Comparison of ENCODE assay signal across 7 cellular contexts in the genomic region with DNA sequence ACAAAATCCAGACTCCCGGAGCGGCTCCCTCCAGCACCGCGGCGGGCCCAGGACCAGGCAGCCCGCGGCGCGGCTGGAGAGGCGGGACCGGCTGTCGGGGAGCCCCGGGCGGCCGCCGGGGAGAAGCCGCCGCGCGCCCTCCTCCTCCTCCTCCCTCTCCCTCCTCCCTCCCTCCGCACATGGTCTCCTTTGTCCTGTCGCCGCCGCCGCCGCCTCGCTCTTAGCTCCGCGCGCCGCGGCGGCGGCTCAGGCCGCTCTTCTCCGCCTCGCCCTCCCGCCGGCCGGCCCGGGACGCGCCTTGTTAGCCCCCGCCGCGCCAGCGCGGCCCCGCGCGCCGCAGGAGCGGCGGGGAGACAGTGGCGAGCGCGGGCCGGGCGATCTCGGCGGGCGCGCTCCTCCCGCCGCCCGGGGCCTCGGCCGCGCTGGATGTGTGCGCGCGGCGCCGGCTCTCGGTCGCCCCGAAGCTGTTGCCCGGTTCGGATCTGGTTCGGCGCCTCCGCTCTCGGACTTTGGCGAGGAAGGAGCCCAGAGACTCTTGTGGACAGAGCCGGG.
A peak's percentile ranks its signal among the peaks of the same experiment; 100 is the strongest.
DNase-seq lines count a peak whose midpoint lies in the region; ATAC-seq and TF ChIP-seq lines count a peak whose summit lies in the region.

No MANE protein-coding gene starts in this region.

- DNase-seq in LNCaP clone FGC (ENCODE audit: low read depth) (no peak), right atrium auricular region (ENCODE audit: low spot score) (no peak), posterior cingulate gyrus (peak in 8 of 10 donors; percentile 13 to 90 (median 50)), ACHN (no peak)

- H3K27ac ChIP-seq in right atrium auricular region, result peak overlapping the region; percentile 57 to 74

- H3K27me3 ChIP-seq in right atrium auricular region, result no peaks in the 10 kb centered on the region

- TF ChIP-seq CTCF in GM12875 (IDR thresholded peaks at IDR 0.05; ENCODE audit: borderline replicate concordance, insufficient read depth, low read depth, low read length) (no peak), LNCaP clone FGC (IDR thresholded peaks at IDR 0.05; ENCODE audit: control insufficient read depth, extremely low read depth, insufficient read depth) (no peak), right atrium auricular region (IDR thresholded peaks at IDR 0.05) (no peak)

- H3K9me3 ChIP-seq in right atrium auricular region, result no peaks in the 10 kb centered on the region

- peaks cover 0 to 16% of the 10 kb centered on the region in 2 donors for H3K4me1 ChIP-seq in right atrium auricular region

- H3K36me3 Mint-ChIP-seq in activated naive CD8-positive, alpha-beta T cell, result no peaks in the 10 kb centered on the region

- peak; percentile 31 for ATAC-seq in GM21576 (IDR thresholded peaks at IDR 0.05; ENCODE audit: unreplicated experiment)

- H3K4me1 Mint-ChIP-seq in activated naive CD8-positive, alpha-beta T cell (ENCODE audit: low read depth), result peaks cover 13% of the 10 kb centered on the region

- in situ Hi-C loops in ACHN (cut with HindIII; ENCODE audit: low pct_ligation_motif_present, low pct_unique_long_range_greater_than_20kb, low sequenced_read_pairs), result no loop called here

- no peak overlapping the region for H3K27ac Mint-ChIP-seq in activated naive CD8-positive, alpha-beta T cell

- H3K4me3 Mint-ChIP-seq in activated naive CD8-positive, alpha-beta T cell, result peak overlapping the region; percentile 80

- H3K4me3 ChIP-seq in GM12875 (ENCODE audit: low read depth, low read length) (peak overlapping the region; percentile 95), LNCaP clone FGC (ENCODE audit: low read depth, low read length) (peak overlapping the region; percentile 64), right atrium auricular region (peak overlapping the region; percentile 71 to 74)

- no peaks in the 10 kb centered on the region for H3K36me3 ChIP-seq in right atrium auricular region

- H3K27me3 Mint-ChIP-seq in activated naive CD8-positive, alpha-beta T cell, result peaks cover 25% of the 10 kb centered on the region

- H3K9me3 Mint-ChIP-seq in activated naive CD8-positive, alpha-beta T cell (ENCODE audit: low read depth), result no peaks in the 10 kb centered on the region

- intact Hi-C loops in posterior cingulate gyrus (cut with DNase I), result loop anchor here (10.0 kb wide), 1 partner anchor 280 kb away; no protein-coding TSS in a partner anchor

Comparison
In these comparisons a context has a peak if more than half of its experiments do, and no peak if none do; other contexts are left out.
1. DNase-seq: peak in posterior cingulate gyrus (8 of 10); none in LNCaP clone FGC (single experiment), right atrium auricular region (single experiment) and ACHN (single experiment).
2. Peak in every context shown above with its lines, with median percentiles within 50 percentile points of each other: H3K4me3 ChIP-seq.